In the genomic region with DNA sequence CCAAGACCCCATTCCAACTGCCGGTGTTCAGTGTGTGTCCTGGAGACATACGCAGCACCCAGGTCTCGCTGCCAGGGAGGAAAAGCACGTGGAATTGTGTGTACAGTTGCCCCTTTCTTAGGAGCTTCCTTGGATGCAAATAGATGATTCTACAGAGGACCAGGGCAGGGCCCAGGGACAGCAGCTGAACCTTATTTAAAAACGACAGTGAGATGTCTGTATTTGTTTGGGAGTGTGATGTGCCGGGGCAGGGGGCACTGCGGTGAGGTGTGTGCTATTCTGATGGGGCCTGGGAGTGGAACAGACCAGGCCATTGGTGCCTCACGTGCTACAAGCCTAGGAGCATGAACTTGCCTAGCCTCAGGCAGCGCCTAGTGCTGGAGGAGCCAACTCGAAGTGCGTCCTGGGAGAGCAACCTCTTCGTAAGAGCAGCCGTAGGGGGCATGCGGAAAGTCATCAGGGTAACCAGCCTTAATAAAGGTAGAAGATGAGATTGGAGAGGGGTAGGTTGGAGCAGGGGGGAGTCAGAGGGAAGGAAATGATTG, we compare ENCODE assay signal across 17 cellular contexts.
A peak's percentile ranks its signal among the peaks of the same experiment; 100 is the strongest.
DNase-seq lines count a peak whose midpoint lies in the region; ATAC-seq and TF ChIP-seq lines count a peak whose summit lies in the region.
"Had no signal": no experiment of that assay in that cellular context is flagged by ENCODE, and none has a peak within 500 bp of the region (broad histone marks: within the 10 kb centered on the region; RNA-seq: fewer than 3 reads in every experiment).

No MANE protein-coding gene starts in this region.

- H3K9ac ChIP-seq in H9 (ENCODE audit: extremely low read depth, insufficient read length, low read length) = no peak overlapping the region

- H3K56ac ChIP-seq in H9 (ENCODE audit: insufficient read length, low read depth, low read length) = no peak overlapping the region

- ATAC-seq in GM23338 (peak; percentile 34; the same call in 1 of the 3 replicates), GM21723 (IDR thresholded peaks at IDR 0.05; ENCODE audit: unreplicated experiment) (no peak)
- ATAC-seq: A549; CD8-positive, alpha-beta T cell; HCT116 had no signal

- H2AFZ ChIP-seq in GM23338 (peak overlapping the region; percentile 78), H9 (ENCODE audit: low read length) (no peak overlapping the region)

- DNase-seq in GM23338 (ENCODE audit: low spot score) (no peak), H9 (peak; percentile 29), ecto neural progenitor cell (ENCODE audit: low spot score) (peak; percentile 26), sigmoid colon (peak; percentile 40), SIG-M5 treated with dmso at 0.1 percent for 504 hours (lab: John Stamatoyannopoulos, UW; ENCODE audit: unreplicated experiment) (no peak)
- no peak for DNase-seq in activated CD4-positive, alpha-beta memory T cell treated with anti-CD3 and anti-CD28 coated beads for 36 hours
- DNase-seq: BE2C; CD8-positive, alpha-beta T cell; COR-L47; DMS153; DMS79 treated with DMSO at 0.1 percent for 48 hours; EL; IMR-90 had no signal

- no peak overlapping the region for H3K4me3 ChIP-seq in GM23338
- H3K4me3 ChIP-seq in sigmoid colon = no peak overlapping the region
- H3K4me3 ChIP-seq: A549 had no signal

- peaks cover 12% of the 10 kb centered on the region; the same call in 1 of the 2 replicates for H3K9me2 ChIP-seq in GM23338 (ENCODE audit: insufficient read depth)

- no peak overlapping the region for H2BK12ac ChIP-seq in H9 (ENCODE audit: insufficient read length, low read depth, low read length)

- H3K27ac ChIP-seq in GM23338 (ENCODE audit: low read depth) = no peak overlapping the region
- no peak overlapping the region for H3K27ac ChIP-seq in H9 (ENCODE audit: insufficient read length, low read depth, low read length)
- H3K27ac ChIP-seq in sigmoid colon = no peak overlapping the region
- H3K27ac ChIP-seq: A549, C4-2B had no signal

- POLR2A ChIA-PET in activated CD4-positive, alpha-beta memory T cell treated with anti-CD3 and anti-CD28 coated beads for 36 hours (lab: Charles Lee) = no interaction called here

- H4K5ac ChIP-seq in H9 (ENCODE audit: insufficient read length, low read depth, low read length) = no peak overlapping the region

- H3K4me1 ChIP-seq in GM23338 (ENCODE audit: insufficient read depth) (no peaks in the 10 kb centered on the region), H9 (ENCODE audit: insufficient read depth, low read length) (no peaks in the 10 kb centered on the region), sigmoid colon (no peaks in the 10 kb centered on the region)
- H3K4me1 ChIP-seq: A549, BE2C had no signal

- no peak overlapping the region for H3K4ac ChIP-seq in H9 (ENCODE audit: low read depth, low read length)

- no peak for TF ChIP-seq EP300 in sigmoid colon (IDR thresholded peaks at IDR 0.05)

- H2BK20ac ChIP-seq in H9 (ENCODE audit: low read depth, low read length, poor library complexity, severe bottlenecking) = no peak overlapping the region

- H3F3A ChIP-seq in GM23338 (replicated peaks; ENCODE audit: low read depth) = no peaks in the 10 kb centered on the region

- H3K4me3 Mint-ChIP-seq in GM23338 (no peak overlapping the region), H9 (no peak overlapping the region)
- H3K4me3 Mint-ChIP-seq in activated CD4-positive, alpha-beta memory T cell treated with anti-CD3 and anti-CD28 coated beads for 36 hours = no peak overlapping the region
- H3K4me3 Mint-ChIP-seq: CD8-positive, alpha-beta T cell had no signal

- no peak overlapping the region for H2BK5ac ChIP-seq in H9 (ENCODE audit: insufficient read length, low read length)

- TF ChIP-seq CTCF in GM23338 (conservative IDR thresholded peaks at IDR 0.05; ENCODE audit: low read depth in 2 of 2) (no peak), H9 (conservative IDR thresholded peaks at IDR 0.05) (no peak), sigmoid colon (IDR thresholded peaks at IDR 0.05) (no peak)

- intact Hi-C loops in sigmoid colon (cut with DNase I) = no loop called here
- intact Hi-C loops in activated CD4-positive, alpha-beta memory T cell treated with anti-CD3 and anti-CD28 coated beads for 36 hours (cut with micrococcal nuclease) = no loop called here

- H3K36me3 ChIP-seq in GM23338 (ENCODE audit: insufficient read depth) (no peaks in the 10 kb centered on the region), sigmoid colon (no peaks in the 10 kb centered on the region)
- H3K36me3 ChIP-seq: BE2C had no signal

- H3K23me2 ChIP-seq in H9 (ENCODE audit: insufficient read length, low read depth, low read length, poor library complexity, severe bottlenecking) = no peaks in the 10 kb centered on the region

- no peaks in the 10 kb centered on the region for H3K9me3 ChIP-seq in H9 (ENCODE audit: control insufficient read depth, low read depth, low read length)
- no peaks in the 10 kb centered on the region for H3K9me3 ChIP-seq in sigmoid colon
- H3K9me3 ChIP-seq: A549, BE2C had no signal

- H3K4me2 ChIP-seq in GM23338 = no peak overlapping the region
- H3K4me2 ChIP-seq in H9 (ENCODE audit: insufficient read depth, insufficient read length, low read length) = no peak overlapping the region
- H3K4me2 ChIP-seq: A549 had no signal

- no peak overlapping the region for H2BK15ac ChIP-seq in H9 (ENCODE audit: low read depth, low read length)

- H2AK5ac ChIP-seq in H9 (ENCODE audit: insufficient read length, low read length) = no peak overlapping the region

- no peak for TF ChIP-seq POLR2A in sigmoid colon (IDR thresholded peaks at IDR 0.05)

- no peaks in the 10 kb centered on the region for H3K36me3 Mint-ChIP-seq in GM23338 (ENCODE audit: low read depth)
- no peaks in the 10 kb centered on the region for H3K36me3 Mint-ChIP-seq in H9 (ENCODE audit: insufficient read depth in 1 of 3, low read depth in 3 of 3)
- no peaks in the 10 kb centered on the region for H3K36me3 Mint-ChIP-seq in activated CD4-positive, alpha-beta memory T cell treated with anti-CD3 and anti-CD28 coated beads for 36 hours
- H3K36me3 Mint-ChIP-seq: CD8-positive, alpha-beta T cell had no signal

- no peak overlapping the region for H2BK120ac ChIP-seq in H9 (ENCODE audit: low read depth, low read length, poor library complexity, severe bottlenecking)

- CTCF ChIA-PET in activated CD4-positive, alpha-beta memory T cell treated with anti-CD3 and anti-CD28 coated beads for 36 hours (lab: Charles Lee) = no interaction called here

- no peaks in the 10 kb centered on the region for H3K79me2 ChIP-seq in GM23338 (replicated peaks; ENCODE audit: insufficient read depth)
- no peaks in the 10 kb centered on the region for H3K79me2 ChIP-seq in H9 (ENCODE audit: insufficient read depth, low read length)

- no peaks in the 10 kb centered on the region for H3K27me3 ChIP-seq in GM23338 (ENCODE audit: insufficient read depth)
- H3K27me3 ChIP-seq in H9 (ENCODE audit: insufficient read depth, low read length) = no peaks in the 10 kb centered on the region
- H3K27me3 ChIP-seq in sigmoid colon = no peaks in the 10 kb centered on the region
- H3K27me3 ChIP-seq: BE2C had no signal

- H3K4me1 Mint-ChIP-seq in GM23338 (no peaks in the 10 kb centered on the region; the same call in 2 of the 3 replicates), H9 (peaks cover 4 to 5% of the 10 kb centered on the region in 2 experiments; a peak in 2 of 4 replicates)
- no peaks in the 10 kb centered on the region for H3K4me1 Mint-ChIP-seq in activated CD4-positive, alpha-beta memory T cell treated with anti-CD3 and anti-CD28 coated beads for 36 hours (ENCODE audit: low read depth)

- H4K20me1 ChIP-seq in GM23338 (replicated peaks; ENCODE audit: insufficient read depth) (no peaks in the 10 kb centered on the region), H9 (ENCODE audit: control insufficient read depth, insufficient read depth, insufficient read length) (no peaks in the 10 kb centered on the region)

- WGBS in H9 (ENCODE audit: extremely low coverage, insufficient read length, low lambda C conversion rate) = no CpG with 5 or more reads among the region's 14 CpGs
- 78 to 80% methylated on average over 14 of the region's 14 CpGs for WGBS in sigmoid colon, 2 donors

- H3K27me3 Mint-ChIP-seq in GM23338 (ENCODE audit: insufficient read depth, low read depth, poor library complexity) = peaks cover under 1% of the 10 kb centered on the region
- peaks cover 7% of the 10 kb centered on the region for H3K27me3 Mint-ChIP-seq in H9 (ENCODE audit: low read depth)
- peaks cover 4% of the 10 kb centered on the region for H3K27me3 Mint-ChIP-seq in activated CD4-positive, alpha-beta memory T cell treated with anti-CD3 and anti-CD28 coated beads for 36 hours

- no peak overlapping the region; the same call in 1 of the 2 replicates for H3K14ac ChIP-seq in H9 (ENCODE audit: insufficient read depth, low read length)

- H3K18ac ChIP-seq in H9 (ENCODE audit: insufficient read length, low read depth, low read length) = no peak overlapping the region

- H3K27ac Mint-ChIP-seq in GM23338 = no peak overlapping the region
- H3K27ac Mint-ChIP-seq in H9 = peak overlapping the region in 1 of 3 experiments; percentile 63; a peak in 1 of 7 replicates
- no peak overlapping the region for H3K27ac Mint-ChIP-seq in activated CD4-positive, alpha-beta memory T cell treated with anti-CD3 and anti-CD28 coated beads for 36 hours
- H3K27ac Mint-ChIP-seq: CD8-positive, alpha-beta T cell had no signal

- H3K79me1 ChIP-seq in H9 (ENCODE audit: insufficient read depth, low read depth, low read length, poor library complexity, severe bottlenecking) = no peaks in the 10 kb centered on the region

- no peak overlapping the region for H4K91ac ChIP-seq in H9 (ENCODE audit: insufficient read length, low read depth, low read length)

- no peak overlapping the region for H3K23ac ChIP-seq in H9 (ENCODE audit: insufficient read length, low read depth, low read length)

- no peak overlapping the region for H4K8ac ChIP-seq in H9 (replicated peaks; ENCODE audit: insufficient read length, low read depth, low read length)

- H3K9me3 Mint-ChIP-seq in GM23338 (no peaks in the 10 kb centered on the region; the same call in 2 of the 3 replicates), H9 (no peaks in the 10 kb centered on the region)
- no peaks in the 10 kb centered on the region for H3K9me3 Mint-ChIP-seq in activated CD4-positive, alpha-beta memory T cell treated with anti-CD3 and anti-CD28 coated beads for 36 hours

- no peak overlapping the region for H3T11ph ChIP-seq in H9 (ENCODE audit: low read length)

TF ChIP-seq in GM23338, 12 proteins besides CTCF, POLR2A, EP300 and RAD21 (continues in another document):
- TF ChIP-seq EZH2phosphoT487 (IDR thresholded peaks at IDR 0.05; ENCODE audit: unreplicated experiment) (no peak), CREB1 (CRISPR knock-in tag; IDR thresholded peaks at IDR 0.05; ENCODE audit: low read depth) (no peak)
- TF ChIP-seq, protein P1, sequence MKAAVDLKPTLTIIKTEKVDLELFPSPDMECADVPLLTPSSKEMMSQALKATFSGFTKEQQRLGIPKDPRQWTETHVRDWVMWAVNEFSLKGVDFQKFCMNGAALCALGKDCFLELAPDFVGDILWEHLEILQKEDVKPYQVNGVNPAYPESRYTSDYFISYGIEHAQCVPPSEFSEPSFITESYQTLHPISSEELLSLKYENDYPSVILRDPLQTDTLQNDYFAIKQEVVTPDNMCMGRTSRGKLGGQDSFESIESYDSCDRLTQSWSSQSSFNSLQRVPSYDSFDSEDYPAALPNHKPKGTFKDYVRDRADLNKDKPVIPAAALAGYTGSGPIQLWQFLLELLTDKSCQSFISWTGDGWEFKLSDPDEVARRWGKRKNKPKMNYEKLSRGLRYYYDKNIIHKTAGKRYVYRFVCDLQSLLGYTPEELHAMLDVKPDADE (IDR thresholded peaks at IDR 0.05) = no peak

Comparison
In these comparisons a context has a peak if more than half of its experiments do, and no peak if none do; other contexts are left out.
1. DNase-seq: peak in H9 (single experiment), ecto neural progenitor cell (single experiment) and sigmoid colon (single experiment); none in GM23338 (single experiment), SIG-M5 treated with dmso at 0.1 percent for 504 hours (single experiment) and activated CD4-positive, alpha-beta memory T cell treated with anti-CD3 and anti-CD28 coated beads for 36 hours (single experiment).